31 cellular contexts compared by ENCODE assay signal in genomic region chr22:49462291-49462690, GRCh38.
"Had no signal": no experiment of that assay in that cellular context is flagged by ENCODE, and none has a peak within 500 bp of the region (broad histone marks: within the 10 kb centered on the region; RNA-seq: fewer than 3 reads in every experiment).

No MANE protein-coding gene starts in this region.

- ATAC-seq: activated naive CD8-positive, alpha-beta T cell treated with anti-CD3 and anti-CD28 coated beads, Interleukin-2, amount 50 U/mL, for 24 hours; activated T-cell treated with anti-CD3 and anti-CD28 coated beads, Interleukin-2, amount 50 U/mL, for 4 hours; Panc1; SK-N-SH treated with all-trans-retinoic acid at 6 μM for 48 hours; T-cell had no signal

- H3K4me3 Mint-ChIP-seq: activated B cell treated with CpG ODN at 0.5 μM for 24 hours; activated CD4-positive, alpha-beta memory T cell treated with anti-CD3 and anti-CD28 coated beads for 36 hours; activated naive CD4-positive, alpha-beta T cell treated with anti-CD3 and anti-CD28 coated beads, Interleukin-2, amount 10 ng/mL, durations not matched to agents 7 days and 5 days; activated naive CD8-positive, alpha-beta T cell; activated naive CD8-positive, alpha-beta T cell treated with anti-CD3 and anti-CD28 coated beads, Interleukin-2, amount 50 U/mL, for 24 hours; activated T-cell treated with anti-CD3 and anti-CD28 coated beads, Interleukin-2, amount 50 U/mL, for 4 hours; T-cell had no signal

- H3K4me1 ChIP-seq: SJSA1 had no signal

- H3K27ac Mint-ChIP-seq: activated B cell treated with CpG ODN at 0.5 μM for 24 hours; activated CD4-positive, alpha-beta memory T cell treated with anti-CD3 and anti-CD28 coated beads for 36 hours; activated naive CD4-positive, alpha-beta T cell treated with anti-CD3 and anti-CD28 coated beads, Interleukin-2, amount 10 ng/mL, durations not matched to agents 7 days and 5 days; activated naive CD8-positive, alpha-beta T cell; activated naive CD8-positive, alpha-beta T cell treated with anti-CD3 and anti-CD28 coated beads, Interleukin-2, amount 50 U/mL, for 24 hours; T-cell had no signal

- H3K4me3 ChIP-seq: MG63, SJSA1 had no signal

- H3K9me3 ChIP-seq: MG63 had no signal

- H3K36me3 Mint-ChIP-seq: activated CD4-positive, alpha-beta memory T cell treated with anti-CD3 and anti-CD28 coated beads for 36 hours; activated naive CD4-positive, alpha-beta T cell treated with anti-CD3 and anti-CD28 coated beads, Interleukin-2, amount 10 ng/mL, durations not matched to agents 7 days and 5 days; activated naive CD8-positive, alpha-beta T cell; T-cell had no signal

- H3K36me3 ChIP-seq: brain microvascular endothelial cell, MG63, SJSA1 had no signal

- H3K27me3 ChIP-seq: brain microvascular endothelial cell, SJSA1 had no signal

- H3K27ac ChIP-seq: brain microvascular endothelial cell, SJSA1, VCaP had no signal

- DNase-seq: activated B cell treated with CpG ODN at 0.5 μM for 24 hours; activated CD4-positive, alpha-beta memory T cell treated with anti-CD3 and anti-CD28 coated beads for 36 hours; activated CD4-positive, alpha-beta T cell treated with anti-CD3 and anti-CD28 coated beads for 4 hours; activated CD4-positive, alpha-beta T cell treated with anti-CD3 and anti-CD28 coated beads, Interleukin-2, amount 50 U/mL, for 1 hour; activated CD4-positive, CD25-positive, alpha-beta regulatory T cell treated with anti-CD3 and anti-CD28 coated beads, Interleukin-2, amount 50 U/mL, for 72 hours; activated CD8-positive, alpha-beta memory T cell treated with anti-CD3 and anti-CD28 coated beads, Interleukin-2, amount 50 U/mL, for 4 hours; activated effector memory CD4-positive, alpha-beta T cell treated with Interleukin-2 at 50 U/mL for 16 hours; activated naive CD8-positive, alpha-beta T cell treated with anti-CD3 and anti-CD28 coated beads, Interleukin-2, amount 50 U/mL, for 24 hours; activated T-cell treated with anti-CD3 and anti-CD28 coated beads for 4 hours; activated T-cell treated with anti-CD3 and anti-CD28 coated beads, Interleukin-2, amount 50 U/mL, for 4 hours; anterior cingulate cortex; brain microvascular endothelial cell; KBM-7; MG63; NCI-H1048; NCI-H1105 treated with DMSO at 0.1 percent for 48 hours; NCI-H1436; NCI-H1694; NCI-H1930; NCI-H2081 treated with DMSO at 0.1 percent for 48 hours; NCI-H345; NCI-H524 treated with DMSO at 0.1 percent for 48 hours; SHP77 treated with DMSO at 0.1 percent for 48 hours; T-cell; T-helper 9 cell had no signal

- H3K27me3 Mint-ChIP-seq: activated B cell treated with CpG ODN at 0.5 μM for 24 hours; activated naive CD4-positive, alpha-beta T cell treated with anti-CD3 and anti-CD28 coated beads, Interleukin-2, amount 10 ng/mL, durations not matched to agents 7 days and 5 days; activated naive CD8-positive, alpha-beta T cell had no signal

- H3K4me1 Mint-ChIP-seq: activated B cell treated with CpG ODN at 0.5 μM for 24 hours; activated naive CD4-positive, alpha-beta T cell treated with anti-CD3 and anti-CD28 coated beads, Interleukin-2, amount 10 ng/mL, durations not matched to agents 7 days and 5 days; T-cell had no signal
